ENCODE assay signal across 13 cellular contexts in genomic region chr5:96871022-96871388, GRCh38. TPM values are rescaled to one million over a fixed set of nuclear protein-coding genes. Genes with fewer than 3 reads are reported as not detected.
DNase-seq lines count a peak whose midpoint lies in the region; ATAC-seq, FAIRE-seq and TF ChIP-seq lines count a peak whose summit lies in the region.
"Had no signal": no experiment of that assay in that cellular context is flagged by ENCODE, and none has a peak within 500 bp of the region (broad histone marks: within the 10 kb centered on the region; RNA-seq: fewer than 3 reads in every experiment).

No MANE protein-coding gene starts in this region.

- no peaks in the 10 kb centered on the region for H3K27me3 Mint-ChIP-seq in CD4-positive, CD25-positive, alpha-beta regulatory T cell

- H3K56ac ChIP-seq in H1 (replicated peaks; ENCODE audit: insufficient read length, low read depth, low read length): no peak overlapping the region

- TF ChIP-seq CTCF in GM06990 (IDR thresholded peaks at IDR 0.05; ENCODE audit: insufficient read depth, low read length, poor library complexity, severe bottlenecking): no peak
- TF ChIP-seq CTCF in OCI-LY7 (conservative IDR thresholded peaks at IDR 0.05; ENCODE audit: low read length): no peak
- no peak for TF ChIP-seq CTCF in H1 (IDR thresholded peaks at IDR 0.05; ENCODE audit: control extremely low read depth in 1 of 3, insufficient read depth in 1 of 3, low read depth in 1 of 3, low read length in 3 of 3)
- TF ChIP-seq CTCF in PC-3 (conservative IDR thresholded peaks at IDR 0.05; ENCODE audit: low read depth, low read length): no peak
- TF ChIP-seq CTCF in prostate gland (IDR thresholded peaks at IDR 0.05): no peak

- peak overlapping the region; percentile 67 for H3K4me3 ChIP-seq in CD4-positive, CD25-positive, alpha-beta regulatory T cell (ENCODE audit: low read depth, low read length)
- H3K4me3 ChIP-seq in GM06990 (replicated peaks; ENCODE audit: low read depth, low read length) (peak overlapping the region; percentile 18; the same call in 1 of the 2 replicates), OCI-LY7 (ENCODE audit: low read depth, low read length, poor library complexity, severe bottlenecking) (peak overlapping the region; percentile 46), H1 (ENCODE audit: extremely low read depth in 1 of 4, insufficient read depth in 2 of 4, low read depth in 3 of 4, low read length in 4 of 4) (no peak overlapping the region; a peak in 1 of 8 replicates), PC-3 (ENCODE audit: low read length) (no peak overlapping the region), prostate gland (no peak overlapping the region)
- H3K4me3 ChIP-seq: BLaER1, heart right ventricle had no signal

- H3K4me1 ChIP-seq in CD4-positive, CD25-positive, alpha-beta regulatory T cell (ENCODE audit: control insufficient read depth, insufficient read depth, low read length, poor library complexity, severe bottlenecking): peaks cover 47% of the 10 kb centered on the region
- H3K4me1 ChIP-seq in OCI-LY7 (ENCODE audit: insufficient read depth, low read length, poor library complexity, severe bottlenecking): peaks cover 64% of the 10 kb centered on the region
- peaks cover 0 to 8% (median 5%) of the 10 kb centered on the region in 4 experiments; a peak in 4 of 7 replicates for H3K4me1 ChIP-seq in H1 (replicated peaks in 1 of 4; ENCODE audit: control insufficient read depth in 3 of 4, insufficient read depth in 4 of 4, low read length in 3 of 4)
- H3K4me1 ChIP-seq in PC-3 (ENCODE audit: insufficient read depth, low read length): peaks cover 12% of the 10 kb centered on the region; the same call in 1 of the 2 replicates
- H3K4me1 ChIP-seq in prostate gland (replicated peaks): no peaks in the 10 kb centered on the region

- H2BK12ac ChIP-seq in H1 (ENCODE audit: low read depth, low read length): no peak overlapping the region

- no peak overlapping the region for H3K23ac ChIP-seq in H1 (ENCODE audit: insufficient read length)

- H3K18ac ChIP-seq in H1 (ENCODE audit: extremely low read depth, low read length): no peak overlapping the region; the same call in 1 of the 2 replicates

- no peaks in the 10 kb centered on the region for H3F3A ChIP-seq in PC-3 (ENCODE audit: low read length, unreplicated experiment)

- H3K9ac ChIP-seq in H1 (replicated peaks in 1 of 4; ENCODE audit: extremely low read depth in 1 of 4, low read depth in 3 of 4, low read length in 3 of 4) (no peak overlapping the region), PC-3 (ENCODE audit: low read length) (no peak overlapping the region)
- H3K9ac ChIP-seq: BLaER1 had no signal

- 45% methylated on average over 2 of the region's 2 CpGs; no CpG with 5 or more reads in 1 of the 2 experiments for WGBS in H1 (ENCODE audit: extremely low coverage in 1 of 2, insufficient coverage in 1 of 2, insufficient read length in 1 of 2, insufficient replicate concordance in 2 of 2, low coverage in 1 of 2, low lambda C conversion rate in 2 of 2, missing lambda C conversion rate in 1 of 2), 2 experiments
- WGBS in prostate gland: 80% methylated on average over 2 of the region's 2 CpGs

- TF ChIP-seq EP300 in H1 (IDR thresholded peaks at IDR 0.05; ENCODE audit: borderline replicate concordance in 1 of 2, low read depth in 2 of 2, low read length in 2 of 2): no peak

- no peaks in the 10 kb centered on the region for H3K9me3 ChIP-seq in CD4-positive, CD25-positive, alpha-beta regulatory T cell (ENCODE audit: control insufficient read depth in 2 of 2, low read length in 2 of 2)
- no peaks in the 10 kb centered on the region for H3K9me3 ChIP-seq in OCI-LY7 (ENCODE audit: low read length)
- no peaks in the 10 kb centered on the region for H3K9me3 ChIP-seq in H1 (ENCODE audit: insufficient read depth in 2 of 2, low read depth in 1 of 2, low read length in 1 of 2)
- H3K9me3 ChIP-seq in PC-3 (ENCODE audit: low read length): no peaks in the 10 kb centered on the region
- no peaks in the 10 kb centered on the region for H3K9me3 ChIP-seq in prostate gland
- H3K9me3 ChIP-seq: BLaER1, heart right ventricle had no signal

- no peaks in the 10 kb centered on the region for H4K20me1 ChIP-seq in OCI-LY7 (ENCODE audit: insufficient read depth, low read length)
- H4K20me1 ChIP-seq in H1 (replicated peaks in 1 of 2; ENCODE audit: control insufficient read depth in 1 of 2, insufficient read depth in 2 of 2, low read length in 2 of 2): no peaks in the 10 kb centered on the region
- H4K20me1 ChIP-seq in PC-3 (ENCODE audit: low read length): no peaks in the 10 kb centered on the region
- H4K20me1 ChIP-seq: BLaER1 had no signal

- H3K36me3 ChIP-seq in CD4-positive, CD25-positive, alpha-beta regulatory T cell (ENCODE audit: control insufficient read depth, insufficient read depth, low read length): no peaks in the 10 kb centered on the region
- H3K36me3 ChIP-seq in GM06990 (ENCODE audit: control insufficient read depth, insufficient read depth, low read length) (no peaks in the 10 kb centered on the region), OCI-LY7 (ENCODE audit: insufficient read depth, low read length) (no peaks in the 10 kb centered on the region), H1 (ENCODE audit: control insufficient read depth in 2 of 4, insufficient read depth in 4 of 4, low read length in 3 of 4) (no peaks in the 10 kb centered on the region), PC-3 (ENCODE audit: low read depth, low read length) (no peaks in the 10 kb centered on the region), prostate gland (no peaks in the 10 kb centered on the region)
- H3K36me3 ChIP-seq: BLaER1, heart right ventricle had no signal

- peak overlapping the region; percentile 33 to 70 (median 52) for H3K4me3 Mint-ChIP-seq in CD4-positive, CD25-positive, alpha-beta regulatory T cell

- no peaks in the 10 kb centered on the region for H3K27me3 ChIP-seq in CD4-positive, CD25-positive, alpha-beta regulatory T cell (ENCODE audit: control insufficient read depth, insufficient read depth, low read length)
- H3K27me3 ChIP-seq in GM06990 (replicated peaks; ENCODE audit: control insufficient read depth, insufficient read depth, low read length): no peaks in the 10 kb centered on the region
- no peaks in the 10 kb centered on the region for H3K27me3 ChIP-seq in H1 (replicated peaks in 1 of 4; ENCODE audit: control insufficient read depth in 3 of 4, extremely low read depth in 1 of 4, insufficient read depth in 3 of 4, low read length in 3 of 4)
- no peaks in the 10 kb centered on the region for H3K27me3 ChIP-seq in PC-3 (ENCODE audit: low read length)
- no peaks in the 10 kb centered on the region for H3K27me3 ChIP-seq in prostate gland (replicated peaks; ENCODE audit: insufficient read depth)
- H3K27me3 ChIP-seq: BLaER1, heart right ventricle had no signal

- H2AFZ ChIP-seq in OCI-LY7 (ENCODE audit: low read length) (peak overlapping the region; percentile 96), H1 (ENCODE audit: low read length) (peak overlapping the region; percentile 43; the same call in 1 of the 2 replicates), PC-3 (ENCODE audit: low read length) (no peak overlapping the region; the same call in 1 of the 2 replicates)

- H3K4ac ChIP-seq in H1 (replicated peaks; ENCODE audit: insufficient read length, low read depth, low read length): no peak overlapping the region

- H2BK15ac ChIP-seq in H1 (ENCODE audit: low read length): no peak overlapping the region

- no peak overlapping the region for H4K8ac ChIP-seq in H1 (ENCODE audit: extremely low read depth, insufficient read depth, low read length)

- BruUV-seq in OCI-LY7 (replicated peaks; lab: Mats Ljungman, UMichigan) (no TSS peak), PC-3 (replicated peaks; lab: Mats Ljungman, UMichigan) (no TSS peak)

- no peak overlapping the region for H2BK120ac ChIP-seq in H1 (replicated peaks; ENCODE audit: low read depth, low read length)

- peak overlapping the region; percentile 68 for H3K27ac ChIP-seq in CD4-positive, CD25-positive, alpha-beta regulatory T cell (ENCODE audit: insufficient read depth, low read length, poor library complexity, severe bottlenecking)
- H3K27ac ChIP-seq in OCI-LY7 (ENCODE audit: low read depth, low read length, poor library complexity, severe bottlenecking): peak overlapping the region; percentile 63
- H3K27ac ChIP-seq in H1 (ENCODE audit: low read depth, low read length): no peak overlapping the region
- H3K27ac ChIP-seq in PC-3 (ENCODE audit: low read length): no peak overlapping the region
- no peak overlapping the region for H3K27ac ChIP-seq in prostate gland
- H3K27ac ChIP-seq: BLaER1, heart right ventricle had no signal

- TF ChIP-seq POLR2A in H1 (IDR thresholded peaks at IDR 0.05; ENCODE audit: control extremely low read depth in 1 of 2, low read depth in 2 of 2, low read length in 2 of 2) (no peak), prostate gland (IDR thresholded peaks at IDR 0.05) (no peak)

- CTCF ChIA-PET in OCI-LY7 (lab: Charles Lee; ENCODE audit: unreplicated experiment): interaction anchor here (1.5 to 3.1 kb wide), 2 partner anchors 63 to 272 kb away, joined by 3 to 22 read pairs; partner anchors contain the start of gene LIX1
- CTCF ChIA-PET in H1 (lab: Charles Lee; ENCODE audit: partially characterized antibody): interaction anchor here (0.8 to 7.0 kb wide), 9 partner anchors 10 to 291 kb away, joined by 3 to 77 read pairs (median 3); partner anchors contain the start of genes LIX1 and LNPEP
- CTCF ChIA-PET in PC-3 (lab: Charles Lee): no interaction called here

- ATAC-seq in CD4-positive, CD25-positive, alpha-beta regulatory T cell (ENCODE audit: low read depth in 2 of 2): no peak
- no peak for ATAC-seq in PC-3
- ATAC-seq: heart right ventricle, left colon had no signal

- no peak overlapping the region for H4K91ac ChIP-seq in H1 (replicated peaks; ENCODE audit: insufficient read length, low read length)

- H3K14ac ChIP-seq in H1 (ENCODE audit: insufficient read length): no peak overlapping the region

- H3K9me2 ChIP-seq in OCI-LY7 (ENCODE audit: insufficient read depth, low read length): no peaks in the 10 kb centered on the region
- H3K9me2 ChIP-seq in PC-3 (replicated peaks; ENCODE audit: low read length): 0 out of 2 replicates have a peak, but pooled peaks cover 3% of the 10 kb centered on the region

- H3K79me1 ChIP-seq in H1 (ENCODE audit: low read depth, low read length): no peaks in the 10 kb centered on the region

- no peak overlapping the region for H4K5ac ChIP-seq in H1 (ENCODE audit: insufficient read length, low read depth, low read length)

- intact Hi-C loops in OCI-LY7 (cut with micrococcal nuclease; ENCODE audit: unreplicated experiment) (loop anchor here (2.0 kb wide), 1 partner anchor 92 kb away; no protein-coding TSS in a partner anchor), PC-3 (cut with micrococcal nuclease) (loop anchor here (10.0 kb wide), 1 partner anchor 124 kb away; no protein-coding TSS in a partner anchor), prostate gland (cut with DNase I) (no loop called here)

- no peak overlapping the region for H2BK5ac ChIP-seq in H1 (ENCODE audit: low read depth, low read length)

- POLR2A ChIA-PET in OCI-LY7 (lab: Charles Lee) (interaction anchor here (0.8 to 4.4 kb wide), 11 partner anchors 15 to 309 kb away, joined by 3 to 53 read pairs (median 5); partner anchors contain the start of gene ERAP1), H1 (lab: Charles Lee; ENCODE audit: partially characterized antibody) (no interaction called here), PC-3 (lab: Charles Lee; ENCODE audit: unreplicated experiment) (no interaction called here)

- peak overlapping the region; percentile 73 to 96 (median 95) for H3K27ac Mint-ChIP-seq in CD4-positive, CD25-positive, alpha-beta regulatory T cell

- no peak for FAIRE-seq in H1 (lab: Jason Lieb, UNC)

- H3K36me3 Mint-ChIP-seq in CD4-positive, CD25-positive, alpha-beta regulatory T cell: no peaks in the 10 kb centered on the region

- H2AK5ac ChIP-seq in H1 (ENCODE audit: low read depth, low read length): no peak overlapping the region

- H3K79me2 ChIP-seq in OCI-LY7 (ENCODE audit: insufficient read depth, low read depth, low read length) (no peaks in the 10 kb centered on the region), H1 (ENCODE audit: control insufficient read depth in 1 of 2, insufficient read depth in 2 of 2, low read length in 2 of 2) (no peaks in the 10 kb centered on the region), PC-3 (ENCODE audit: low read length) (no peaks in the 10 kb centered on the region)

- H2BK20ac ChIP-seq in H1 (ENCODE audit: low read length): no peak overlapping the region

- H3K4me1 Mint-ChIP-seq in CD4-positive, CD25-positive, alpha-beta regulatory T cell: peaks cover 48 to 70% (median 64%) of the 10 kb centered on the region in 4 donors

- H3K23me2 ChIP-seq in H1 (ENCODE audit: low read depth, low read length): no peaks in the 10 kb centered on the region

- H3K9me3 Mint-ChIP-seq in CD4-positive, CD25-positive, alpha-beta regulatory T cell: no peaks in the 10 kb centered on the region

- H3K4me2 ChIP-seq in OCI-LY7 (ENCODE audit: low read length): peak overlapping the region; percentile 71
- peak overlapping the region in 1 of 2 experiments; percentile 24; a peak in 2 of 4 replicates for H3K4me2 ChIP-seq in H1 (ENCODE audit: insufficient read depth in 1 of 2, low read depth in 2 of 2, low read length in 2 of 2)
- H3K4me2 ChIP-seq in PC-3 (ENCODE audit: low read length): no peak overlapping the region

- no peak for TF ChIP-seq RAD21 in H1 (IDR thresholded peaks at IDR 0.05 in 1 of 2, conservative IDR thresholded peaks at IDR 0.05 in 1 of 2; ENCODE audit: low read depth in 2 of 2, low read length in 2 of 2)

- no peak for DNase-seq in CD4-positive, CD25-positive, alpha-beta regulatory T cell
- no peak for DNase-seq in GM06990 (ENCODE audit: extremely low read depth, insufficient read length)
- DNase-seq in OCI-LY7 (ENCODE audit: low spot score): no peak
- no peak for DNase-seq in H1 (ENCODE audit: low read depth in 1 of 2, low spot score in 2 of 2)
- DNase-seq in PC-3: no peak
- no peak for DNase-seq in EL
- no peak for DNase-seq in prostate gland (ENCODE audit: low spot score)
- no peak for DNase-seq in DMS53 (lab: John Stamatoyannopoulos, UW)
- DNase-seq: cortex of kidney, heart right ventricle, left colon, NCI-H446 had no signal

RNA-seq across cellular contexts. Expression of gene ERAP2, which starts 5.3 kb away (rescaled TPM):
- total RNA-seq in CD4-positive, CD25-positive, alpha-beta regulatory T cell: 134 TPM
- 100 to 1,000 TPM in 2 of 4 donors, 1 to 10 TPM in 2; 9.5 to 123 (median 63.6) TPM for polyA plus RNA-seq in CD4-positive, CD25-positive, alpha-beta regulatory T cell
- 29.3 and 35.6 TPM in 2 replicates for total RNA-seq in OCI-LY7 (2014; rRNA removed; shearing (Covaris generic))
- total RNA-seq in OCI-LY7 (2022): 19.5 and 26.2 TPM in 2 replicates
- not detected in 2 replicates for total RNA-seq in H1 (2021; fragmentation: NEBNext Ultra II Directional; extraction: Animal tissue kit (Norgen Biotek cat#: 25700))
- 0.03 and 0.14 TPM in 2 replicates for polyA plus RNA-seq in H1 (2011; rRNA removed)
- polyA plus RNA-seq in H1 (2011; cell fraction: cytosol; rRNA removed): 0.17 TPM
- 0.06 TPM for polyA plus RNA-seq in H1 (2011; cell fraction: nucleus; rRNA removed)
- polyA plus RNA-seq in H1 (2012, experiment 1 of 2): 0.11 to 0.60 TPM (median 0.14 TPM) in 4 replicates
- not detected for polyA plus RNA-seq in H1 (2012, experiment 2 of 2)
- 0.14 TPM for polyA plus RNA-seq in H1 (2013, experiment 1 of 2)
- polyA plus RNA-seq in H1 (2013, experiment 2 of 2): 0.18 TPM
- polyA minus RNA-seq in H1 (2011; rRNA and poly(A)+ RNA removed): 0.57 and 1.00 TPM in 2 replicates
- polyA minus RNA-seq in H1 (2011; cell fraction: cytosol; rRNA and poly(A)+ RNA removed): not detected
- polyA minus RNA-seq in H1 (2011; cell fraction: nucleus; rRNA and poly(A)+ RNA removed): 1.3 TPM
- 9.6 and 12.0 TPM in 2 replicates for total RNA-seq in PC-3 (2014; rRNA removed)
- 10 to 100 TPM in 1 of 2 donors, 1 to 10 TPM in 1; 7.7 to 19.0 TPM for total RNA-seq in prostate gland

Comparison
In these comparisons a context has a peak if more than half of its experiments do, and no peak if none do; other contexts are left out.
1. H3K27ac ChIP-seq: peak in CD4-positive, CD25-positive, alpha-beta regulatory T cell (single experiment) and OCI-LY7 (single experiment); none in H1 (single experiment), PC-3 (single experiment) and prostate gland (0 of 2).
2. H3K4me3 ChIP-seq: peak in CD4-positive, CD25-positive, alpha-beta regulatory T cell (single experiment), GM06990 (single experiment) and OCI-LY7 (single experiment); none in H1 (0 of 4), PC-3 (single experiment) and prostate gland (0 of 2).